In the genomic region with DNA sequence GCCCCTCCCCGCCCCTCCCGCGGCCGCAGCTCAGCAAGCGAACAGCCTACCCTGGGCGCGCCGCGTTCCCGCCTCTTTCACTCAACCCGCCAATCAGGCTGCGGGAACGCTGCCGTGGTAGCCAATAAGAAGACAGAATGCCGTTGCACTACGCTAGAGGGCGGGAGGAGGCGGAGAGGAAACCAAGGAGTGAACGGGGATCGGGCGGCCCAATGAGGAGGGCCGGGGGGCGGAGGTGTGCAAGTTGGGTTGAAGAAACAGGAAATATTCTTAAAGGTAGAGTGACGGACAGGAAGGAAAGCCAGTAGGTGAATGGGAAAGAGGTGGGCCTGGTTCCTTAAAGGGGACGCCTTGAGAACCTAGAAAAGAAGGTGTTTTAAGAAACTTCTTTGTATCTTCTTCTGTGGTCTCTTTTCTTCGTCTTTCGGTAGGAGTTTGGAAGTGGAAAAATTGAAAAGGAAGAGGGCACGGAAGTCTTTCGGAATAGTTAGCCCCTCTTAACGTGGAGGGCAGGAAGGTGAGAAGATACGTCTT, we compare ENCODE assay signal across 8 cellular contexts. TPM values are rescaled to one million over a fixed set of nuclear protein-coding genes. Genes with fewer than 3 reads are reported as not detected.
DNase-seq lines count a peak whose midpoint lies in the region; ATAC-seq, FAIRE-seq and TF ChIP-seq lines count a peak whose summit lies in the region.

No MANE protein-coding gene starts in this region.

- H3K27me3 ChIP-seq in A673 (replicated peaks; ENCODE audit: insufficient read depth, low read depth, low read length, poor library complexity), result no peaks in the 10 kb centered on the region
- H3K27me3 ChIP-seq in bronchial epithelial cell (ENCODE audit: control insufficient read depth, insufficient read depth, low read length), result no peaks in the 10 kb centered on the region
- no peaks in the 10 kb centered on the region for H3K27me3 ChIP-seq in iPS-20b (ENCODE audit: insufficient read depth, low read length)
- H3K27me3 ChIP-seq in skeletal muscle tissue (ENCODE audit: control insufficient read depth in 3 of 3, insufficient read depth in 3 of 3, low read length in 3 of 3), result no peaks in the 10 kb centered on the region

- H3K36me3 ChIP-seq in A673 (ENCODE audit: insufficient read depth, low read length, poor library complexity, severe bottlenecking) (no peaks in the 10 kb centered on the region), bronchial epithelial cell (ENCODE audit: control insufficient read depth, insufficient read depth, low read length) (no peaks in the 10 kb centered on the region), iPS-20b (ENCODE audit: insufficient read depth, low read depth, low read length) (no peaks in the 10 kb centered on the region), skeletal muscle tissue (ENCODE audit: control insufficient read depth in 3 of 3, insufficient read depth in 3 of 3, low read length in 3 of 3) (no peaks in the 10 kb centered on the region)

- H3K27ac ChIP-seq in A673 (ENCODE audit: low read depth, low read length, poor library complexity, severe bottlenecking), result peak overlapping the region; percentile 75
- peak overlapping the region; percentile 90 for H3K27ac ChIP-seq in VCaP
- H3K27ac ChIP-seq in iPS-20b (ENCODE audit: low read length), result peak overlapping the region; percentile 17
- peak overlapping the region; percentile 92 for H3K27ac ChIP-seq in skeletal muscle tissue (ENCODE audit: low read depth, low read length)

- TF ChIP-seq CTCF in A673 (conservative IDR thresholded peaks at IDR 0.05; ENCODE audit: low read depth, low read length), result no peak
- TF ChIP-seq CTCF in VCaP (conservative IDR thresholded peaks at IDR 0.05), result no peak
- TF ChIP-seq CTCF in bronchial epithelial cell (IDR thresholded peaks at IDR 0.05; ENCODE audit: insufficient read depth, low read length, severe bottlenecking), result no peak

- POLR2A ChIA-PET in A673 (lab: Charles Lee; ENCODE audit: low non-redundant PET), result interaction anchor here (0.9 kb wide), 1 partner anchor 316 kb away, joined by 8 read pairs; no protein-coding TSS in a partner anchor

- CTCF ChIA-PET in A673 (lab: Charles Lee), result no interaction called here

- ATAC-seq in GM18867 (IDR thresholded peaks at IDR 0.05; ENCODE audit: unreplicated experiment), result peak; percentile 92
- peak; percentile 90 for ATAC-seq in HG03103 (IDR thresholded peaks at IDR 0.05; ENCODE audit: low read depth, unreplicated experiment)

- H3K4me3 ChIP-seq in A673 (ENCODE audit: low read depth, low read length, poor library complexity, severe bottlenecking) (peak overlapping the region; percentile 63), bronchial epithelial cell (ENCODE audit: low read depth, low read length) (peak overlapping the region; percentile 92), iPS-20b (ENCODE audit: low read length) (peak overlapping the region; percentile 82), skeletal muscle tissue (ENCODE audit: low read length in 3 of 3) (peak overlapping the region; percentile 72 to 100 (median 80))

- H3K9me3 ChIP-seq in A673 (ENCODE audit: low read depth, low read length, poor library complexity, severe bottlenecking), result no peaks in the 10 kb centered on the region
- no peaks in the 10 kb centered on the region for H3K9me3 ChIP-seq in iPS-20b (ENCODE audit: insufficient read depth, low read depth, low read length)
- no peaks in the 10 kb centered on the region for H3K9me3 ChIP-seq in skeletal muscle tissue (ENCODE audit: control insufficient read depth in 3 of 3, low read length in 3 of 3)

- peak; percentile 70 for FAIRE-seq in bronchial epithelial cell (lab: Jason Lieb, UNC)

- DNase-seq in A673 (ENCODE audit: low spot score) (peak; percentile 100), NCI-H2171 (lab: John Stamatoyannopoulos, UW) (peak; percentile 100), bronchial epithelial cell (ENCODE audit: low read depth) (peak; percentile 97)

- H3K9ac ChIP-seq in iPS-20b (ENCODE audit: low read depth, low read length), result peak overlapping the region; percentile 79
- H3K9ac ChIP-seq in skeletal muscle tissue (ENCODE audit: low read depth in 1 of 3, low read length in 3 of 3), result peak overlapping the region; percentile 79 to 96 (median 83)

- BruUV-seq in A673 (replicated peaks; lab: Mats Ljungman, UMichigan), result no TSS peak

- H3K4me1 ChIP-seq in A673 (ENCODE audit: insufficient read depth, low read length, poor library complexity, severe bottlenecking) (peaks cover 12% of the 10 kb centered on the region), iPS-20b (ENCODE audit: insufficient read depth, low read length) (peaks cover 12% of the 10 kb centered on the region), skeletal muscle tissue (ENCODE audit: control insufficient read depth in 3 of 3, insufficient read depth in 3 of 3, low read length in 3 of 3) (peaks cover 14 to 33% (median 32%) of the 10 kb centered on the region in 3 donors)

- intact Hi-C loops in A673 (cut with micrococcal nuclease; ENCODE audit: unreplicated experiment), result loop anchor here (10.0 kb wide), 1 partner anchor 182 kb away; a partner anchor contains a TSS

RNA-seq across cellular contexts. Expression of a gene that starts 0.3 kb away (rescaled TPM):
- total RNA-seq in A673 (2021) (9.7 and 12.1 TPM in 2 replicates), bronchial epithelial cell (4.2 and 5.1 TPM in 2 replicates), skeletal muscle tissue (8.4 TPM)

RNA-seq across cellular contexts. Expression of a gene that starts 49.3 kb away (rescaled TPM):
- total RNA-seq in A673 (2021), result 229 and 268 TPM in 2 replicates
- 133 and 292 TPM in 2 replicates for total RNA-seq in bronchial epithelial cell
- total RNA-seq in skeletal muscle tissue, result 65.2 TPM

RNA-seq across cellular contexts. Expression of a gene that starts 50.1 kb away (rescaled TPM):
- 69.3 and 69.4 TPM in 2 replicates for total RNA-seq in A673 (2021)
- total RNA-seq in bronchial epithelial cell, result 55.5 and 69.1 TPM in 2 replicates
- 37.6 TPM for total RNA-seq in skeletal muscle tissue

Comparison
In these comparisons a context has a peak if more than half of its experiments do, and no peak if none do; other contexts are left out.
1. Peak in every context shown above with its lines: DNase-seq, ATAC-seq, H3K4me3 ChIP-seq and H3K27ac ChIP-seq.
2. H3K27ac ChIP-seq: peak in every context shown above with its lines; median percentile 92 in skeletal muscle tissue; 90 in VCaP; 75 in A673; 17 in iPS-20b.